Comparison of ENCODE assay signal across 8 cellular contexts in the genomic region with DNA sequence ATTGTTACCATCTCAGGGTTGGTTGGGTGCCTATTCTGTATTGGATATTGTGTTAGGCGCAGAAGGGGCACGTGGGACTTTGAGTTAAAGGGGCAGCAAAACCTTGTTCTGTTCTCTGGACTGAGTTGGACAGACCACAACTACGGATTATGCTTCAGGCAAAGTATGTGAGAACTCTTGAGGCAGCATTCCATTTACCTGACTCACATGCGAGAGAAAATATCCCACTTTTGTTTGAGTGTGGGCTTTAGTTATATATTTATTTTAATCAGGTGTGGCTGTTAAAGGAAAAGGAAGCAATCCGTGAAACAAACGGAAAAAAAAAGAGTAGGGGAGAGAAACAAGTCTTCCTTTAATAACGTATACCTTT. TPM values are rescaled to one million over a fixed set of nuclear protein-coding genes. Genes with fewer than 3 reads are reported as not detected.
DNase-seq lines count a peak whose midpoint lies in the region; ATAC-seq, FAIRE-seq and TF ChIP-seq lines count a peak whose summit lies in the region.

No MANE protein-coding gene starts in this region.

- CTCF ChIA-PET in CD4-positive, alpha-beta T cell (lab: Charles Lee) = no interaction called here
- CTCF ChIA-PET in GM12878 (lab: Yijun Ruan, JAX) = no interaction called here

- H3K9me3 Mint-ChIP-seq in CD4-positive, alpha-beta T cell = no peaks in the 10 kb centered on the region

- TF ChIP-seq RAD21 in GM12878 (IDR thresholded peaks at IDR 0.05; ENCODE audit: insufficient read depth, low read depth, low read length) = no peak

- peak overlapping the region; percentile 68 for H3K4me3 ChIP-seq in Jurkat, Clone E6-1 (ENCODE audit: low read length)
- H3K4me3 ChIP-seq in GM12878 (peak overlapping the region; percentile 79; the same call in 1 of the 2 replicates), kidney epithelial cell (ENCODE audit: low read depth, low read length) (peak overlapping the region; percentile 89), suprapubic skin (peak overlapping the region; percentile 64)

- H4K20me1 ChIP-seq in GM12878 (ENCODE audit: control insufficient read depth, insufficient read depth) = no peaks in the 10 kb centered on the region

- peak overlapping the region; percentile 100 for H2AFZ ChIP-seq in GM12878 (ENCODE audit: control insufficient read depth, low read depth, low read length)

- H3K36me3 ChIP-seq in GM12878 (ENCODE audit: control insufficient read depth in 2 of 2, insufficient read depth in 2 of 2, low read length in 1 of 2) = no peaks in the 10 kb centered on the region
- no peaks in the 10 kb centered on the region for H3K36me3 ChIP-seq in kidney epithelial cell (ENCODE audit: control insufficient read depth, insufficient read depth, low read length)
- H3K36me3 ChIP-seq in suprapubic skin = no peaks in the 10 kb centered on the region

- peak overlapping the region; percentile 74 for H3K9ac ChIP-seq in GM12878 (ENCODE audit: control insufficient read depth, insufficient read depth, low read length)

- no peaks in the 10 kb centered on the region for H3K9me3 ChIP-seq in CD4-positive, alpha-beta T cell (ENCODE audit: control insufficient read depth, low read length)
- H3K9me3 ChIP-seq in GM12878 (replicated peaks; ENCODE audit: control insufficient read depth, insufficient read depth, low read length) = no peaks in the 10 kb centered on the region
- no peaks in the 10 kb centered on the region for H3K9me3 ChIP-seq in suprapubic skin

- RAD21 ChIA-PET in GM12878 (lab: Charles Lee; ENCODE audit: unreplicated experiment) = no interaction called here

- intact Hi-C loops in CD4-positive, alpha-beta T cell (cut with DNase I, micrococcal nuclease) = loop anchor here in 1 of 2 experiments (2.0 to 5.0 kb wide), 3 partner anchors 15 to 373 kb away; no protein-coding TSS in a partner anchor
- intact Hi-C loops in GM12878 (cut with micrococcal nuclease; ENCODE audit: unreplicated experiment) = no loop called here
- intact Hi-C loops in posterior vena cava (cut with DNase I) = no loop called here

- H3K79me2 ChIP-seq in GM12878 (ENCODE audit: control insufficient read depth, insufficient read depth, low read length) = no peaks in the 10 kb centered on the region

- H3K27ac Mint-ChIP-seq in CD4-positive, alpha-beta T cell = peak overlapping the region; percentile 53

- H3K4me1 Mint-ChIP-seq in CD4-positive, alpha-beta T cell (ENCODE audit: low read depth) = peaks cover 18% of the 10 kb centered on the region

- H3K36me3 Mint-ChIP-seq in CD4-positive, alpha-beta T cell (ENCODE audit: low read depth) = no peaks in the 10 kb centered on the region

- no TSS peak for BruUV-seq in GM12878 (replicated peaks; lab: Mats Ljungman, UMichigan)

- peaks cover 6% of the 10 kb centered on the region for H3K27me3 Mint-ChIP-seq in CD4-positive, alpha-beta T cell

- peaks cover 4% of the 10 kb centered on the region; the same call in 1 of the 2 replicates for H3K4me1 ChIP-seq in GM12878 (ENCODE audit: control insufficient read depth, insufficient read depth, low read length)
- peaks cover 20% of the 10 kb centered on the region for H3K4me1 ChIP-seq in suprapubic skin

- no peak for DNase-seq in CD4-positive, alpha-beta T cell
- DNase-seq in Jurkat, Clone E6-1 (ENCODE audit: low read depth, low spot score) = no peak
- no peak for DNase-seq in GM12878 (ENCODE audit: low read depth, low spot score)
- peak; percentile 92 for DNase-seq in kidney epithelial cell (ENCODE audit: low read depth)
- DNase-seq in suprapubic skin (ENCODE audit: low spot score in 2 of 2) = no peak
- DNase-seq in ecto neural progenitor cell (ENCODE audit: low spot score) = no peak
- no peak for DNase-seq in epidermal melanocyte (ENCODE audit: insufficient read length, low spot score)
- no peak for DNase-seq in posterior vena cava (ENCODE audit: low spot score)

- H3K4me3 Mint-ChIP-seq in CD4-positive, alpha-beta T cell = peak overlapping the region; percentile 97

- ATAC-seq in CD4-positive, alpha-beta T cell (ENCODE audit: poor library complexity) = no peak
- no peak for ATAC-seq in GM12878

- POLR2A ChIA-PET in CD4-positive, alpha-beta T cell (lab: Charles Lee) = interaction anchor here (1.0 to 4.5 kb wide), 3 partner anchors 14 to 406 kb away, joined by 3 to 59 read pairs (median 3); a partner anchor contains a TSS
- POLR2A ChIA-PET in GM12878 (lab: Charles Lee) = no interaction called here

- in situ Hi-C loops in GM12878 (cut with MboI) = no loop called here

- peak overlapping the region; percentile 97 for H3K4me2 ChIP-seq in GM12878 (ENCODE audit: control insufficient read depth, insufficient read depth)

- TF ChIP-seq EP300 in GM12878 (IDR thresholded peaks at IDR 0.05; ENCODE audit: borderline replicate concordance in 1 of 2, control insufficient read depth in 1 of 2, low read depth in 2 of 2, low read length in 2 of 2) (no peak), suprapubic skin (IDR thresholded peaks at IDR 0.05) (no peak)

- TF ChIP-seq CTCF in CD4-positive, alpha-beta T cell (IDR thresholded peaks at IDR 0.05) = no peak
- TF ChIP-seq CTCF in GM12878 (IDR thresholded peaks at IDR 0.05 in 2 of 3, conservative IDR thresholded peaks at IDR 0.05 in 1 of 3; ENCODE audit: control insufficient read depth in 2 of 3, extremely low read depth in 1 of 3, insufficient read depth in 1 of 3, low read depth in 3 of 3, low read length in 3 of 3) (no peak), kidney epithelial cell (IDR thresholded peaks at IDR 0.05; ENCODE audit: insufficient read depth, low read length, poor library complexity, severe bottlenecking) (no peak), suprapubic skin (IDR thresholded peaks at IDR 0.05) (no peak)

- no peak for TF ChIP-seq POLR2A in GM12878 (IDR thresholded peaks at IDR 0.05; ENCODE audit: low read depth, low read length)
- no peak for TF ChIP-seq POLR2A in suprapubic skin (IDR thresholded peaks at IDR 0.05)

- SMC1A ChIA-PET in GM12878 (lab: Charles Lee; ENCODE audit: uncharacterized antibody, unreplicated experiment) = no interaction called here

- FAIRE-seq in GM12878 (lab: Jason Lieb, UNC) = peak; percentile 49

- H3K27ac ChIP-seq in CD4-positive, alpha-beta T cell (ENCODE audit: low read depth, low read length) = no peak overlapping the region
- 0 out of 2 replicates have a peak overlapping the region, but pooled peaks have one; percentile 33 for H3K27ac ChIP-seq in GM12878 (ENCODE audit: control insufficient read depth, insufficient read depth)
- peak overlapping the region; percentile 36 for H3K27ac ChIP-seq in suprapubic skin

- 21% methylated on average over 7 of the region's 7 CpGs for WGBS in GM12878 (ENCODE audit: insufficient coverage, insufficient replicate concordance, low lambda C conversion rate, missing lambda C conversion rate)
- WGBS in suprapubic skin = 18% methylated on average over 7 of the region's 7 CpGs

- H3K27me3 ChIP-seq in CD4-positive, alpha-beta T cell (ENCODE audit: control insufficient read depth, insufficient read depth, low read length) = no peaks in the 10 kb centered on the region
- H3K27me3 ChIP-seq in GM12878 (replicated peaks in 1 of 2; ENCODE audit: control insufficient read depth in 2 of 2, insufficient read depth in 2 of 2, low read length in 1 of 2) = no peaks in the 10 kb centered on the region
- no peaks in the 10 kb centered on the region for H3K27me3 ChIP-seq in kidney epithelial cell (ENCODE audit: control insufficient read depth, insufficient read depth, low read length)
- H3K27me3 ChIP-seq in suprapubic skin = no peaks in the 10 kb centered on the region

RNA-seq across cellular contexts. Expression of a gene that starts 0.6 kb away (rescaled TPM):
- under 1 TPM; 0.63 to 0.92 TPM for total RNA-seq in CD4-positive, alpha-beta T cell
- 21.8 TPM for polyA plus RNA-seq in Jurkat, Clone E6-1 (2012; ENCODE audit: insufficient read depth, insufficient read length)
- total RNA-seq in GM12878 (2013; cell fraction: nucleolus; rRNA removed) = 5.9 TPM in 2 replicates
- total RNA-seq in GM12878 (2014; rRNA removed) (1.6 and 2.0 TPM in 2 replicates), GM12878 (2014; rRNA removed; fragmentation: Illumina TruSeq; extraction: Trizol) (2.0 and 2.5 TPM in 2 replicates), GM12878 (2021) (1.5 and 1.6 TPM in 2 replicates), kidney epithelial cell (15.6 and 21.8 TPM in 2 replicates), suprapubic skin (1 to 10 TPM; 4.4 to 9.1 (median 7.5) TPM), posterior vena cava (under 1 TPM in 1 of 2 donors, not detected in 1; 0.86 TPM)
- 0.52 TPM for polyA plus RNA-seq in GM12878 (2011; ENCODE audit: low read depth)
- polyA plus RNA-seq in GM12878 (2011; rRNA removed) (11.7 and 18.0 TPM in 2 replicates), GM12878 (2014; fragmentation: Illumina TruSeq; extraction: Trizol) (2.2 and 4.2 TPM in 2 replicates), GM12878 (2014; fragmentation: Nextera tagmentation; extraction: Ambion mirVana) (1 to 10 TPM; 1.2 TPM), GM12878 (2014; rRNA removed) (0.78 and 1.4 TPM in 2 replicates), GM12878 (2016; fragmentation: Nextera tagmentation; extraction: Ambion mirVana) (1 to 10 TPM in 1 of 2 experiments, under 1 TPM in 1; 0.59 to 1.7 TPM)
- 4.1 and 6.3 TPM in 2 replicates for polyA plus RNA-seq in GM12878 (2011; cell fraction: cytosol; rRNA removed)
- polyA plus RNA-seq in GM12878 (2011; cell fraction: nucleus; rRNA removed) = 4.0 and 4.5 TPM in 2 replicates
- 0.45 and 0.76 TPM in 2 replicates for polyA plus RNA-seq in GM12878 (2012)
- 9.8 and 13.0 TPM in 2 replicates for polyA minus RNA-seq in GM12878 (2011; rRNA and poly(A)+ RNA removed)
- polyA minus RNA-seq in GM12878 (2011; cell fraction: cytosol; rRNA and poly(A)+ RNA removed) = 4.2 and 4.8 TPM in 2 replicates
- polyA minus RNA-seq in GM12878 (2011; cell fraction: nucleus; rRNA and poly(A)+ RNA removed) = 2.9 and 3.5 TPM in 2 replicates

RNA-seq across cellular contexts. Expression of a gene that starts 17.0 kb away (rescaled TPM):
- total RNA-seq in CD4-positive, alpha-beta T cell = 10 to 100 TPM; 29.0 to 29.5 TPM
- 20.2 TPM for polyA plus RNA-seq in Jurkat, Clone E6-1 (2012; ENCODE audit: insufficient read depth, insufficient read length)
- total RNA-seq in GM12878 (2013; cell fraction: nucleolus; rRNA removed) = 131 and 132 TPM in 2 replicates
- total RNA-seq in GM12878 (2014; rRNA removed) (33.5 and 33.6 TPM in 2 replicates), GM12878 (2014; rRNA removed; fragmentation: Illumina TruSeq; extraction: Trizol) (41.5 and 42.1 TPM in 2 replicates), GM12878 (2021) (27.9 and 34.1 TPM in 2 replicates), kidney epithelial cell (23.6 and 25.2 TPM in 2 replicates), suprapubic skin (10 to 100 TPM; 15.0 to 36.0 (median 15.9) TPM), posterior vena cava (10 to 100 TPM; 20.2 to 20.3 TPM)
- polyA plus RNA-seq in GM12878 (2011; ENCODE audit: low read depth) = 5.1 TPM
- polyA plus RNA-seq in GM12878 (2011; rRNA removed) (34.0 and 51.8 TPM in 2 replicates), GM12878 (2014; fragmentation: Illumina TruSeq; extraction: Trizol) (23.8 and 35.8 TPM in 2 replicates), GM12878 (2014; fragmentation: Nextera tagmentation; extraction: Ambion mirVana) (10 to 100 TPM; 25.8 to 29.0 TPM), GM12878 (2014; rRNA removed) (19.3 and 21.0 TPM in 2 replicates), GM12878 (2016; fragmentation: Nextera tagmentation; extraction: Ambion mirVana) (10 to 100 TPM; 28.2 to 31.3 TPM)
- 7.0 and 7.4 TPM in 2 replicates for polyA plus RNA-seq in GM12878 (2011; cell fraction: cytosol; rRNA removed)
- polyA plus RNA-seq in GM12878 (2011; cell fraction: nucleus; rRNA removed) = 41.2 and 79.2 TPM in 2 replicates
- 12.4 and 13.5 TPM in 2 replicates for polyA plus RNA-seq in GM12878 (2012)
- 37.0 and 50.8 TPM in 2 replicates for polyA minus RNA-seq in GM12878 (2011; rRNA and poly(A)+ RNA removed)
- polyA minus RNA-seq in GM12878 (2011; cell fraction: cytosol; rRNA and poly(A)+ RNA removed) = 14.0 and 14.2 TPM in 2 replicates
- polyA minus RNA-seq in GM12878 (2011; cell fraction: nucleus; rRNA and poly(A)+ RNA removed) = 32.3 and 64.6 TPM in 2 replicates
